ENCODE assay signal across 1 cellular context in the genomic region with DNA sequence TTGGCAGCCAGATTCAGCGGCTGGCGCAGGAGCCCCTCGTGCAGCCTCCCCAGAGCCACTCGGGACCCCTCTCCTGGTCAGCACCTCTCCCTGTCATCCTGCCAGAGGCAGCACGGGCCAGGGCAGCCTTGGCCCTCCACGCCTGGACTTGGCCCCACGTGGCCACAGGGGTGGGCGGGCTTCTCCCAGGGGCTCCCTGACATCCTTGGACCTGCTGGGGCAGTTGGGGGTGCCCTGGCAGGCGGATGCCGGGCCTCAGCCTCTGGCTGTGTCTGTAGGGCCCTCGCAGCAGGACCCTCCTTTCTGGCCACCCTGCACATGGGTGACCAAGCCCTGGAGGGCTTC.
TF ChIP-seq lines count a peak whose summit lies in the region.

No MANE protein-coding gene starts in this region.

TF ChIP-seq in HepG2, 621 proteins besides CTCF, POLR2A, EP300 and RAD21:
- TF ChIP-seq SIN3A (IDR thresholded peaks at IDR 0.05; ENCODE audit: borderline replicate concordance, low read depth, low read length): no peak
- TF ChIP-seq ZFY (CRISPR knock-in tag; IDR thresholded peaks at IDR 0.05): 0 out of 2 replicates have a peak, but pooled peaks have one; percentile 3
- TF ChIP-seq ZNF121 (CRISPR knock-in tag; IDR thresholded peaks at IDR 0.05): peak; percentile 77
- TF ChIP-seq ZNF274 (CRISPR knock-in tag; IDR thresholded peaks at IDR 0.05): 0 out of 2 replicates have a peak, but pooled peaks have one; percentile 3
- TF ChIP-seq ATF7-NPFF (CRISPR knock-in tag; IDR thresholded peaks at IDR 0.05; ENCODE audit: low read depth): no peak
- no peak for TF ChIP-seq BRD4 (CRISPR knock-in tag; IDR thresholded peaks at IDR 0.05)
- peak; percentile 26; the same call in 1 of the 2 replicates for TF ChIP-seq ZNF687 (CRISPR knock-in tag; IDR thresholded peaks at IDR 0.05)
- no peak for TF ChIP-seq SNAPC2 (CRISPR knock-in tag; IDR thresholded peaks at IDR 0.05)
